13 cellular contexts compared by ENCODE assay signal in the genomic region with DNA sequence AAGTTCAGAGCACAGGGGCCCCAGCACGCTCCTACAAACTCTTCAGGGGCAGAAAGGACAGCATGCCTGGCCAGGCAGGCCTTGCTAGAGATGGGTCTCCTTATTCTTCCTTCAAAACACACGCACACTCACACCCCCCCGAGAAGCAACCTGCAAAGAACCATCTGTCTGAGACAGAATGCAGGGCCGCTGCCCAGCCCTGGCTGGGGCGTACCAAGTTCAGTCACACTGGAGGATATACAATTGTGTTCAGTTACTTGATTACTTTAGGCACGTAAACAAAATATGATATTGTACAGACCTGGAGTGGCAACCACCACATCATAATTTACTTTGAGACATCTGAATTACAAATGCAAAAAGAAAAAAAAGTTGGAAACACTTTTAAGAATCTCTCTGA. TPM values are rescaled to one million over a fixed set of nuclear protein-coding genes. Genes with fewer than 3 reads are reported as not detected.
DNase-seq lines count a peak whose midpoint lies in the region; ATAC-seq and TF ChIP-seq lines count a peak whose summit lies in the region.
"Had no signal": no experiment of that assay in that cellular context is flagged by ENCODE, and none has a peak within 500 bp of the region (broad histone marks: within the 10 kb centered on the region; RNA-seq: fewer than 3 reads in every experiment).

No MANE protein-coding gene starts in this region.

- H3K36me3 Mint-ChIP-seq in activated CD8-positive, alpha-beta memory T cell treated with anti-CD3 and anti-CD28 coated beads, Interleukin-2, amount 10 ng/mL, durations not matched to agents 7 days and 5 days, result peaks cover 4% of the 10 kb centered on the region
- no peaks in the 10 kb centered on the region for H3K36me3 Mint-ChIP-seq in mesothelial cell of epicardium
- H3K36me3 Mint-ChIP-seq in WTC11, result no peaks in the 10 kb centered on the region

- H3K27me3 Mint-ChIP-seq in activated CD8-positive, alpha-beta memory T cell treated with anti-CD3 and anti-CD28 coated beads, Interleukin-2, amount 10 ng/mL, durations not matched to agents 7 days and 5 days, result peaks cover 2% of the 10 kb centered on the region
- no peaks in the 10 kb centered on the region for H3K27me3 Mint-ChIP-seq in mesothelial cell of epicardium (ENCODE audit: low read depth)
- H3K27me3 Mint-ChIP-seq in WTC11 (ENCODE audit: low read depth), result peaks cover 19% of the 10 kb centered on the region

- H3K4me3 ChIP-seq in adrenal gland (no peak overlapping the region), thymus (ENCODE audit: low read length) (no peak overlapping the region)
- H3K4me3 ChIP-seq: MG63 had no signal

- WGBS in adrenal gland, 4 donors, result 54 to 69% (median 63%) methylated on average over 5 to 6 of the region's 6 CpGs
- WGBS in thymus, result 78% methylated on average over 6 of the region's 6 CpGs

- no peaks in the 10 kb centered on the region for H3K9me3 Mint-ChIP-seq in activated CD8-positive, alpha-beta memory T cell treated with anti-CD3 and anti-CD28 coated beads, Interleukin-2, amount 10 ng/mL, durations not matched to agents 7 days and 5 days (ENCODE audit: low read depth)
- H3K9me3 Mint-ChIP-seq in mesothelial cell of epicardium (no peaks in the 10 kb centered on the region), WTC11 (no peaks in the 10 kb centered on the region)

- H3K4me1 ChIP-seq in adrenal gland (replicated peaks in 1 of 2) (peaks cover 85 to 94% of the 10 kb centered on the region in 2 donors), thymus (ENCODE audit: control insufficient read depth, insufficient read depth, low read length) (peaks cover 71% of the 10 kb centered on the region)

- no peak for DNase-seq in activated CD8-positive, alpha-beta memory T cell treated with anti-CD3 and anti-CD28 coated beads, Interleukin-2, amount 10 ng/mL, durations not matched to agents 7 days and 5 days
- no peak for DNase-seq in activated CD8-positive, alpha-beta memory T cell treated with anti-CD3 and anti-CD28 coated beads for 24 hours
- peak in 1 of 7 donors; percentile 21 for DNase-seq in adrenal gland
- DNase-seq in mesothelial cell of epicardium (ENCODE audit: low spot score in 2 of 2, unreplicated experiment in 2 of 2), result no peak
- DNase-seq in NCI-H1694 treated with DMSO at 0.1 percent for 48 hours (lab: John Stamatoyannopoulos, UW), result no peak
- DNase-seq in WTC11 (ENCODE audit: low spot score), result no peak
- DNase-seq: DMS79; islet precursor cell; stimulated activated naive CD8-positive, alpha-beta T cell treated with anti-CD3 and anti-CD28 coated beads, Interleukin-15, Interleukin-2, amounts not matched to agents 100 U/mL and 50 U/mL, for 24 hours had no signal

- H3K27me3 ChIP-seq in adrenal gland (no peaks in the 10 kb centered on the region), thymus (ENCODE audit: control insufficient read depth, insufficient read depth) (no peaks in the 10 kb centered on the region)
- H3K27me3 ChIP-seq: MG63 had no signal

- H3K4me1 Mint-ChIP-seq in activated CD8-positive, alpha-beta memory T cell treated with anti-CD3 and anti-CD28 coated beads, Interleukin-2, amount 10 ng/mL, durations not matched to agents 7 days and 5 days, result peaks cover 91% of the 10 kb centered on the region
- H3K4me1 Mint-ChIP-seq in mesothelial cell of epicardium, result peaks cover 79% of the 10 kb centered on the region
- peaks cover 68% of the 10 kb centered on the region for H3K4me1 Mint-ChIP-seq in WTC11

- no peak for ATAC-seq in activated CD8-positive, alpha-beta memory T cell treated with anti-CD3 and anti-CD28 coated beads, Interleukin-2, amount 10 ng/mL, durations not matched to agents 7 days and 5 days
- ATAC-seq in WTC11 (no peak), GM19455 (IDR thresholded peaks at IDR 0.05; ENCODE audit: unreplicated experiment) (no peak)
- ATAC-seq: Right ventricle myocardium inferior; stimulated activated naive CD8-positive, alpha-beta T cell treated with anti-CD3 and anti-CD28 coated beads, Interleukin-15, Interleukin-2, amounts not matched to agents 100 U/mL and 50 U/mL, for 24 hours had no signal

- peak overlapping the region in 3 of 5 donors; percentile 90 to 95 (median 91) for H3K27ac ChIP-seq in adrenal gland
- peak overlapping the region; percentile 19 for H3K27ac ChIP-seq in thymus (ENCODE audit: low read depth)

- intact Hi-C loops in adrenal gland (cut with DNase I), result loop anchor here (5.0 to 10.0 kb wide), 3 partner anchors 36 to 111 kb away; no protein-coding TSS in a partner anchor

- H3K36me3 ChIP-seq in adrenal gland (replicated peaks in 1 of 2) (no peaks in the 10 kb centered on the region), thymus (ENCODE audit: control insufficient read depth, insufficient read depth) (no peaks in the 10 kb centered on the region)

- H3K27ac Mint-ChIP-seq in activated CD8-positive, alpha-beta memory T cell treated with anti-CD3 and anti-CD28 coated beads, Interleukin-2, amount 10 ng/mL, durations not matched to agents 7 days and 5 days, result peak overlapping the region; percentile 54
- peak overlapping the region; percentile 96 for H3K27ac Mint-ChIP-seq in mesothelial cell of epicardium
- H3K27ac Mint-ChIP-seq in WTC11, result no peak overlapping the region

- CTCF ChIA-PET in activated CD8-positive, alpha-beta memory T cell treated with anti-CD3 and anti-CD28 coated beads, Interleukin-2, amount 10 ng/mL, durations not matched to agents 7 days and 5 days (lab: Charles Lee), result interaction anchor here (0.8 to 5.1 kb wide), 4 partner anchors 10 to 89 kb away, joined by 3 to 70 read pairs (median 24); no protein-coding TSS in a partner anchor
- CTCF ChIA-PET in WTC11 (lab: Charles Lee), result interaction anchor here (1.0 to 4.9 kb wide), 7 partner anchors 20 to 126 kb away, joined by 3 to 57 read pairs (median 6); no protein-coding TSS in a partner anchor

- TF ChIP-seq CTCF in adrenal gland (IDR thresholded peaks at IDR 0.05) (no peak), mesothelial cell of epicardium (IDR thresholded peaks at IDR 0.05; ENCODE audit: unreplicated experiment) (no peak), WTC11 (IDR thresholded peaks at IDR 0.05) (no peak)

- H3K9me3 ChIP-seq in adrenal gland (replicated peaks in 1 of 3), result no peaks in the 10 kb centered on the region
- H3K9me3 ChIP-seq in thymus (ENCODE audit: control insufficient read depth), result no peaks in the 10 kb centered on the region
- H3K9me3 ChIP-seq: MG63 had no signal

- TF ChIP-seq POLR2A in adrenal gland (IDR thresholded peaks at IDR 0.05), result no peak

- POLR2A ChIA-PET in WTC11 (lab: Charles Lee), result no interaction called here

- H3K4me3 Mint-ChIP-seq in activated CD8-positive, alpha-beta memory T cell treated with anti-CD3 and anti-CD28 coated beads, Interleukin-2, amount 10 ng/mL, durations not matched to agents 7 days and 5 days, result no peak overlapping the region
- H3K4me3 Mint-ChIP-seq in mesothelial cell of epicardium (no peak overlapping the region), WTC11 (no peak overlapping the region)

TF ChIP-seq in WTC11, 78 proteins besides CTCF, POLR2A, EP300 and RAD21:
- TF ChIP-seq, protein P1, sequence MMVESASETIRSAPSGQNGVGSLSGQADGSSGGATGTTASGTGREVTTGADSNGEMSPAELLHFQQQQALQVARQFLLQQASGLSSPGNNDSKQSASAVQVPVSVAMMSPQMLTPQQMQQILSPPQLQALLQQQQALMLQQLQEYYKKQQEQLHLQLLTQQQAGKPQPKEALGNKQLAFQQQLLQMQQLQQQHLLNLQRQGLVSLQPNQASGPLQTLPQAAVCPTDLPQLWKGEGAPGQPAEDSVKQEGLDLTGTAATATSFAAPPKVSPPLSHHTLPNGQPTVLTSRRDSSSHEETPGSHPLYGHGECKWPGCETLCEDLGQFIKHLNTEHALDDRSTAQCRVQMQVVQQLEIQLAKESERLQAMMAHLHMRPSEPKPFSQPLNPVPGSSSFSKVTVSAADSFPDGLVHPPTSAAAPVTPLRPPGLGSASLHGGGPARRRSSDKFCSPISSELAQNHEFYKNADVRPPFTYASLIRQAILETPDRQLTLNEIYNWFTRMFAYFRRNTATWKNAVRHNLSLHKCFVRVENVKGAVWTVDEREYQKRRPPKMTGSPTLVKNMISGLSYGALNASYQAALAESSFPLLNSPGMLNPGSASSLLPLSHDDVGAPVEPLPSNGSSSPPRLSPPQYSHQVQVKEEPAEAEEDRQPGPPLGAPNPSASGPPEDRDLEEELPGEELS (CRISPR knock-in tag; IDR thresholded peaks at IDR 0.05), result no peak

RNA-seq across cellular contexts. Expression of a gene that starts 5.7 kb away (rescaled TPM):
- total RNA-seq in activated CD8-positive, alpha-beta memory T cell treated with anti-CD3 and anti-CD28 coated beads, Interleukin-2, amount 10 ng/mL, durations not matched to agents 7 days and 5 days, result 10 to 100 TPM; 33.5 to 45.5 TPM
- total RNA-seq in adrenal gland, result 10 to 100 TPM; 37.7 to 90.9 (median 82.3) TPM
- polyA plus RNA-seq in adrenal gland, result 10 to 100 TPM; 15.1 to 56.7 (median 17.8) TPM
- 40.7 to 43.0 TPM (median 42.0 TPM) in 3 replicates for total RNA-seq in mesothelial cell of epicardium
- polyA plus RNA-seq in thymus, result 46.2 TPM
- 18.7 to 21.3 TPM (median 19.9 TPM) in 3 replicates for total RNA-seq in WTC11 (2021)

RNA-seq across cellular contexts. Expression of a gene that starts 53.2 kb away (rescaled TPM):
- total RNA-seq in activated CD8-positive, alpha-beta memory T cell treated with anti-CD3 and anti-CD28 coated beads, Interleukin-2, amount 10 ng/mL, durations not matched to agents 7 days and 5 days, result 10 to 100 TPM; 22.3 to 26.3 TPM
- 10 to 100 TPM in 7 of 8 donors, 1 to 10 TPM in 1; 2.7 to 20.1 (median 15.6) TPM for total RNA-seq in adrenal gland
- 10 to 100 TPM; 16.5 to 24.5 (median 17.8) TPM for polyA plus RNA-seq in adrenal gland
- 20.9 to 24.2 TPM (median 23.0 TPM) in 3 replicates for total RNA-seq in mesothelial cell of epicardium
- polyA plus RNA-seq in thymus, result 27.3 TPM
- 21.6 to 26.4 TPM (median 25.7 TPM) in 3 replicates for total RNA-seq in WTC11 (2021)
